ENCODE assay signal across 24 cellular contexts in genomic region chr7:112300831-112301407, GRCh38.
"Had no signal": no experiment of that assay in that cellular context is flagged by ENCODE, and none has a peak within 500 bp of the region (broad histone marks: within the 10 kb centered on the region; RNA-seq: fewer than 3 reads in every experiment).

No MANE protein-coding gene starts in this region.

- H3K36me3 ChIP-seq: left lung had no signal

- FAIRE-seq: colon, endothelial cell of umbilical vein, frontal cortex, kidney had no signal

- H3K4me3 ChIP-seq: coronary artery, dorsolateral prefrontal cortex, esophagus muscularis mucosa, gastroesophageal sphincter, heart left ventricle, hepatocyte, left lung, lower lobe of right lung, mucosa of descending colon had no signal

- DNase-seq: dermis blood vessel endothelial cell; dorsolateral prefrontal cortex; effector CD4-positive, alpha-beta T cell; effector memory CD4-positive, alpha-beta T cell; foreskin keratinocyte; heart left ventricle; hypothalamus; immature natural killer cell; islet precursor cell; kidney; left cardiac atrium; left lung; left ventricle myocardium superior; lower lobe of right lung; mesenchymal stem cell; mucosa of descending colon; naive B cell had no signal

- H3K79me2 ChIP-seq: hepatocyte had no signal

- H3K4me1 ChIP-seq: esophagus muscularis mucosa, gastroesophageal sphincter, left lung, lower lobe of right lung had no signal

- H3K27me3 ChIP-seq: dorsolateral prefrontal cortex, esophagus muscularis mucosa, foreskin keratinocyte, gastroesophageal sphincter, heart left ventricle, hepatocyte, left lung had no signal

- H3K4me2 ChIP-seq: hepatocyte had no signal

- H3K9me3 ChIP-seq: esophagus muscularis mucosa, gastroesophageal sphincter, heart left ventricle, left lung, lower lobe of right lung, mucosa of descending colon had no signal

- H2AFZ ChIP-seq: hepatocyte had no signal

- ATAC-seq: foreskin keratinocyte, gastroesophageal sphincter, heart left ventricle, left cardiac atrium, left lung, left ventricle myocardium superior, lower lobe of right lung, mucosa of descending colon had no signal

- H3K27ac ChIP-seq: coronary artery, esophagus muscularis mucosa, foreskin keratinocyte, gastroesophageal sphincter, heart left ventricle, hepatocyte, left lung, lower lobe of right lung had no signal
